ENCODE assay signal across 10 cellular contexts in genomic region chr1:59355361-59355760, GRCh38. TPM values are rescaled to one million over a fixed set of nuclear protein-coding genes. Genes with fewer than 3 reads are reported as not detected.
DNase-seq lines count a peak whose midpoint lies in the region; ATAC-seq, FAIRE-seq and TF ChIP-seq lines count a peak whose summit lies in the region.
"Had no signal": no experiment of that assay in that cellular context is flagged by ENCODE, and none has a peak within 500 bp of the region (broad histone marks: within the 10 kb centered on the region; RNA-seq: fewer than 3 reads in every experiment).

No MANE protein-coding gene starts in this region.

- peaks cover 4% of the 10 kb centered on the region for H3K36me3 Mint-ChIP-seq in activated naive CD8-positive, alpha-beta T cell treated with anti-CD3 and anti-CD28 coated beads, Interleukin-2, amount 50 U/mL, for 24 hours (ENCODE audit: low read depth)
- peaks cover 5% of the 10 kb centered on the region for H3K36me3 Mint-ChIP-seq in activated naive CD8-positive, alpha-beta T cell treated with anti-CD3 and anti-CD28 coated beads for 36 hours

- H2AFZ ChIP-seq in GM12878 (ENCODE audit: control insufficient read depth, low read depth, low read length) (no peak overlapping the region; the same call in 1 of the 2 replicates), trophoblast cell (ENCODE audit: insufficient read depth, low read length, poor library complexity) (no peak overlapping the region)

- H3K9ac ChIP-seq in GM12878 (ENCODE audit: control insufficient read depth, insufficient read depth, low read length) (no peak overlapping the region), trophoblast cell (ENCODE audit: low read length) (no peak overlapping the region)

- no peaks in the 10 kb centered on the region for H4K20me1 ChIP-seq in GM12878 (ENCODE audit: control insufficient read depth, insufficient read depth)

- no peak for DNase-seq in activated naive CD8-positive, alpha-beta T cell treated with anti-CD3 and anti-CD28 coated beads, Interleukin-2, amount 50 U/mL, for 24 hours
- no peak for DNase-seq in activated naive CD8-positive, alpha-beta T cell treated with anti-CD3 and anti-CD28 coated beads for 36 hours
- no peak for DNase-seq in GM12878 (ENCODE audit: low read depth, low spot score)
- DNase-seq in transverse colon: no peak
- no peak for DNase-seq in activated naive CD4-positive, alpha-beta T cell treated with anti-CD3 and anti-CD28 coated beads, Interleukin-2, amount 50 U/mL, for 16 hours
- DNase-seq in DMS53 (lab: John Stamatoyannopoulos, UW): no peak
- no peak for DNase-seq in trophoblast cell
- DNase-seq: effector CD4-positive, alpha-beta T cell had no signal

- POLR2A ChIA-PET in GM12878 (lab: Charles Lee): interaction anchor here (0.6 to 1.3 kb wide), 3 partner anchors 69 to 557 kb away, joined by 3 to 6 read pairs (median 3); no protein-coding TSS in a partner anchor

- H3K79me2 ChIP-seq in GM12878 (ENCODE audit: control insufficient read depth, insufficient read depth, low read length): no peaks in the 10 kb centered on the region
- H3K79me2 ChIP-seq in trophoblast cell (ENCODE audit: control insufficient read depth, insufficient read depth, low read length, poor library complexity): peaks cover 1% of the 10 kb centered on the region

- no peak overlapping the region for H3K18ac ChIP-seq in trophoblast cell (ENCODE audit: low read length)

- RAD21 ChIA-PET in GM12878 (lab: Charles Lee; ENCODE audit: unreplicated experiment): interaction anchor here (0.6 to 1.7 kb wide), 9 partner anchors 15 to 343 kb away, joined by 3 to 6 read pairs (median 4); no protein-coding TSS in a partner anchor

- no peak overlapping the region for H3K14ac ChIP-seq in trophoblast cell (ENCODE audit: low read length)

- no peak overlapping the region for H4K91ac ChIP-seq in trophoblast cell (ENCODE audit: low read depth, low read length)

- peaks cover 2% of the 10 kb centered on the region for H3K79me1 ChIP-seq in trophoblast cell (ENCODE audit: low read length)

- TF ChIP-seq EP300 in GM12878 (IDR thresholded peaks at IDR 0.05; ENCODE audit: borderline replicate concordance in 1 of 2, control insufficient read depth in 1 of 2, low read depth in 2 of 2, low read length in 2 of 2): peak in 1 of 2 experiments; percentile 49; a peak in 1 of 4 replicates
- TF ChIP-seq EP300 in transverse colon (IDR thresholded peaks at IDR 0.05; ENCODE audit: low read depth): no peak

- no peak overlapping the region for H2AK5ac ChIP-seq in trophoblast cell (ENCODE audit: low read length)

- H3K9me3 ChIP-seq in GM12878 (replicated peaks; ENCODE audit: control insufficient read depth, insufficient read depth, low read length): no peaks in the 10 kb centered on the region
- no peaks in the 10 kb centered on the region for H3K9me3 ChIP-seq in transverse colon
- H3K9me3 ChIP-seq in trophoblast cell (ENCODE audit: insufficient read depth, low read depth, low read length): no peaks in the 10 kb centered on the region

- CTCF ChIA-PET in GM12878 (lab: Yijun Ruan, JAX): interaction anchor here (0.6 kb wide), 2 partner anchors 36 to 48 kb away, joined by 3 to 4 read pairs; no protein-coding TSS in a partner anchor

- intact Hi-C loops in GM12878 (cut with micrococcal nuclease; ENCODE audit: unreplicated experiment) (no loop called here), transverse colon (cut with DNase I; ENCODE audit: low total_unique reads) (no loop called here)

- H3K4me3 ChIP-seq in GM12878: no peak overlapping the region
- H3K4me3 ChIP-seq in transverse colon: no peak overlapping the region
- no peak overlapping the region for H3K4me3 ChIP-seq in trophoblast cell (ENCODE audit: low read depth, low read length)

- peak overlapping the region; percentile 22; the same call in 1 of the 2 replicates for H3K4me2 ChIP-seq in GM12878 (ENCODE audit: control insufficient read depth, insufficient read depth)
- H3K4me2 ChIP-seq in trophoblast cell (ENCODE audit: low read length): no peak overlapping the region

- no peak overlapping the region for H3K23ac ChIP-seq in trophoblast cell (ENCODE audit: low read length)

- TF ChIP-seq CTCF in GM12878 (IDR thresholded peaks at IDR 0.05 in 2 of 3, conservative IDR thresholded peaks at IDR 0.05 in 1 of 3; ENCODE audit: control insufficient read depth in 2 of 3, extremely low read depth in 1 of 3, insufficient read depth in 1 of 3, low read depth in 3 of 3, low read length in 3 of 3): no peak
- TF ChIP-seq CTCF in transverse colon (IDR thresholded peaks at IDR 0.05): no peak

- H3K36me3 ChIP-seq in GM12878 (ENCODE audit: control insufficient read depth in 2 of 2, insufficient read depth in 2 of 2, low read length in 1 of 2): no peaks in the 10 kb centered on the region
- H3K36me3 ChIP-seq in transverse colon: no peaks in the 10 kb centered on the region
- H3K36me3 ChIP-seq in trophoblast cell (ENCODE audit: control insufficient read depth in 1 of 2, insufficient read depth in 2 of 2, low read length in 2 of 2): no peaks in the 10 kb centered on the region

- SMC1A ChIA-PET in GM12878 (lab: Charles Lee; ENCODE audit: uncharacterized antibody, unreplicated experiment): interaction anchor here (0.6 to 5.6 kb wide), 8 partner anchors 10 to 343 kb away, joined by 3 to 31 read pairs (median 4); partner anchors contain the start of gene FGGY

- H2BK5ac ChIP-seq in trophoblast cell (ENCODE audit: low read depth, low read length, poor library complexity): no peak overlapping the region

- no peaks in the 10 kb centered on the region for H3K27me3 Mint-ChIP-seq in activated naive CD8-positive, alpha-beta T cell treated with anti-CD3 and anti-CD28 coated beads, Interleukin-2, amount 50 U/mL, for 24 hours
- no peaks in the 10 kb centered on the region for H3K27me3 Mint-ChIP-seq in activated naive CD8-positive, alpha-beta T cell treated with anti-CD3 and anti-CD28 coated beads for 36 hours

- no peaks in the 10 kb centered on the region for H3K9me3 Mint-ChIP-seq in activated naive CD8-positive, alpha-beta T cell treated with anti-CD3 and anti-CD28 coated beads, Interleukin-2, amount 50 U/mL, for 24 hours
- H3K9me3 Mint-ChIP-seq in activated naive CD8-positive, alpha-beta T cell treated with anti-CD3 and anti-CD28 coated beads for 36 hours: no peaks in the 10 kb centered on the region

- ATAC-seq in activated naive CD8-positive, alpha-beta T cell treated with anti-CD3 and anti-CD28 coated beads, Interleukin-2, amount 50 U/mL, for 24 hours: peak; percentile 81
- peak; percentile 69 for ATAC-seq in HG02840 (IDR thresholded peaks at IDR 0.05; ENCODE audit: low FRiP score, unreplicated experiment)
- ATAC-seq in GM12878: peak; percentile 86
- ATAC-seq: Panc1 had no signal

- H3K4ac ChIP-seq in trophoblast cell (ENCODE audit: low read depth, low read length): no peak overlapping the region

- no peak for FAIRE-seq in GM12878 (lab: Jason Lieb, UNC)

- H3K27ac Mint-ChIP-seq in activated naive CD8-positive, alpha-beta T cell treated with anti-CD3 and anti-CD28 coated beads, Interleukin-2, amount 50 U/mL, for 24 hours: peak overlapping the region; percentile 64
- H3K27ac Mint-ChIP-seq in activated naive CD8-positive, alpha-beta T cell treated with anti-CD3 and anti-CD28 coated beads for 36 hours: no peak overlapping the region

- no TSS peak for BruUV-seq in GM12878 (replicated peaks; lab: Mats Ljungman, UMichigan)

- no peak overlapping the region for H2BK120ac ChIP-seq in trophoblast cell (ENCODE audit: insufficient read depth, low read length, poor library complexity)

- H3K27ac ChIP-seq in GM12878 (ENCODE audit: control insufficient read depth, insufficient read depth): no peak overlapping the region
- H3K27ac ChIP-seq in transverse colon: peak overlapping the region; percentile 52 to 73 (median 60)
- H3K27ac ChIP-seq in trophoblast cell (ENCODE audit: low read depth, low read length): no peak overlapping the region

- no peak overlapping the region for H3K4me3 Mint-ChIP-seq in activated naive CD8-positive, alpha-beta T cell treated with anti-CD3 and anti-CD28 coated beads, Interleukin-2, amount 50 U/mL, for 24 hours
- H3K4me3 Mint-ChIP-seq in activated naive CD8-positive, alpha-beta T cell treated with anti-CD3 and anti-CD28 coated beads for 36 hours: no peak overlapping the region

- in situ Hi-C loops in GM12878 (cut with MboI) (no loop called here), transverse colon (cut with MboI; ENCODE audit: low pct_ligation_motif_present in 1 of 4, low pct_unique_long_range_greater_than_20kb in 1 of 4, low sequenced_read_pairs in 3 of 4) (no loop called here)

- no peak overlapping the region for H4K12ac ChIP-seq in trophoblast cell (ENCODE audit: low read depth, low read length)

- TF ChIP-seq RAD21 in GM12878 (IDR thresholded peaks at IDR 0.05; ENCODE audit: insufficient read depth, low read depth, low read length): no peak

- TF ChIP-seq POLR2A in GM12878 (IDR thresholded peaks at IDR 0.05; ENCODE audit: low read depth, low read length): no peak
- TF ChIP-seq POLR2A in transverse colon (IDR thresholded peaks at IDR 0.05): no peak

- no peak overlapping the region for H4K8ac ChIP-seq in trophoblast cell (ENCODE audit: low read depth, low read length)

- H3K27me3 ChIP-seq in GM12878 (replicated peaks in 1 of 2; ENCODE audit: control insufficient read depth in 2 of 2, insufficient read depth in 2 of 2, low read length in 1 of 2): no peaks in the 10 kb centered on the region
- H3K27me3 ChIP-seq in transverse colon: no peaks in the 10 kb centered on the region
- no peaks in the 10 kb centered on the region for H3K27me3 ChIP-seq in trophoblast cell (ENCODE audit: insufficient read depth, low read length)

- H3K4me1 ChIP-seq in GM12878 (ENCODE audit: control insufficient read depth, insufficient read depth, low read length) (peaks cover 6% of the 10 kb centered on the region; the same call in 1 of the 2 replicates), transverse colon (peaks cover 7 to 53% (median 24%) of the 10 kb centered on the region in 4 donors), trophoblast cell (ENCODE audit: control insufficient read depth in 1 of 2, insufficient read depth in 2 of 2, low read length in 2 of 2) (peaks cover 3 to 12% of the 10 kb centered on the region in 2 experiments)

- H3K4me1 Mint-ChIP-seq in activated naive CD8-positive, alpha-beta T cell treated with anti-CD3 and anti-CD28 coated beads, Interleukin-2, amount 50 U/mL, for 24 hours: peaks cover 18% of the 10 kb centered on the region
- H3K4me1 Mint-ChIP-seq in activated naive CD8-positive, alpha-beta T cell treated with anti-CD3 and anti-CD28 coated beads for 36 hours: peaks cover 4% of the 10 kb centered on the region

- no peak overlapping the region for H2BK12ac ChIP-seq in trophoblast cell (ENCODE audit: low read length)

RNA-seq across cellular contexts. Expression of gene FGGY, which starts 58.5 kb away (rescaled TPM):
- 1 to 10 TPM; 6.6 to 9.7 TPM for total RNA-seq in activated naive CD8-positive, alpha-beta T cell treated with anti-CD3 and anti-CD28 coated beads for 36 hours
- 27.9 and 29.7 TPM in 2 replicates for total RNA-seq in GM12878 (2013; cell fraction: nucleolus; rRNA removed)
- total RNA-seq in GM12878 (2014; rRNA removed) (5.7 and 6.7 TPM in 2 replicates), GM12878 (2014; rRNA removed; fragmentation: Illumina TruSeq; extraction: Trizol) (7.5 and 8.7 TPM in 2 replicates), GM12878 (2021) (7.3 and 11.9 TPM in 2 replicates), transverse colon (10 to 100 TPM; 18.2 to 97.7 (median 27.1) TPM)
- polyA plus RNA-seq in GM12878 (2011; ENCODE audit: low read depth): 5.9 TPM
- polyA plus RNA-seq in GM12878 (2011; rRNA removed) (11.5 and 14.5 TPM in 2 replicates), GM12878 (2014; fragmentation: Illumina TruSeq; extraction: Trizol) (6.6 and 7.6 TPM in 2 replicates), GM12878 (2014; fragmentation: Nextera tagmentation; extraction: Ambion mirVana) (1 to 10 TPM; 9.1 to 9.5 TPM), GM12878 (2014; rRNA removed) (5.0 and 6.3 TPM in 2 replicates), GM12878 (2016; fragmentation: Nextera tagmentation; extraction: Ambion mirVana) (1 to 10 TPM; 6.2 to 7.6 TPM)
- 9.1 and 9.5 TPM in 2 replicates for polyA plus RNA-seq in GM12878 (2011; cell fraction: cytosol; rRNA removed)
- polyA plus RNA-seq in GM12878 (2011; cell fraction: nucleus; rRNA removed): 7.1 and 10.0 TPM in 2 replicates
- polyA plus RNA-seq in GM12878 (2012): 4.7 and 7.0 TPM in 2 replicates
- polyA minus RNA-seq in GM12878 (2011; rRNA and poly(A)+ RNA removed): 24.3 and 27.8 TPM in 2 replicates
- 3.0 and 5.3 TPM in 2 replicates for polyA minus RNA-seq in GM12878 (2011; cell fraction: cytosol; rRNA and poly(A)+ RNA removed)
- 28.2 and 31.9 TPM in 2 replicates for polyA minus RNA-seq in GM12878 (2011; cell fraction: nucleus; rRNA and poly(A)+ RNA removed)
- 6.0 and 6.2 TPM in 2 replicates for polyA plus RNA-seq in trophoblast cell (2013)

Comparison
In these comparisons a context has a peak if more than half of its experiments do, and no peak if none do; other contexts are left out.
1. H3K27ac ChIP-seq: peak in transverse colon (4 of 4); none in GM12878 (single experiment) and trophoblast cell (single experiment).
2. Peak in every context shown above with its lines, with median percentiles within 50 percentile points of each other: ATAC-seq.